ENCODE assay signal across 11 cellular contexts in genomic region chr6:138410048-138410735, GRCh38. TPM values are rescaled to one million over a fixed set of nuclear protein-coding genes. Genes with fewer than 3 reads are reported as not detected.
A peak's percentile ranks its signal among the peaks of the same experiment; 100 is the strongest.
DNase-seq lines count a peak whose midpoint lies in the region; TF ChIP-seq lines count a peak whose summit lies in the region.
"Had no signal": no experiment of that assay in that cellular context is flagged by ENCODE, and none has a peak within 500 bp of the region (broad histone marks: within the 10 kb centered on the region; RNA-seq: fewer than 3 reads in every experiment).

No MANE protein-coding gene starts in this region.

- 0 out of 2 replicates have a peak overlapping the region, but pooled peaks have one; percentile 2 for H3K4me3 ChIP-seq in PC-9
- no peak overlapping the region for H3K4me3 ChIP-seq in osteoblast (ENCODE audit: insufficient read depth, low read length)
- H3K4me3 ChIP-seq in hepatocyte = no peak overlapping the region
- no peak overlapping the region for H3K4me3 ChIP-seq in coronary artery

- DNase-seq in ELR (ENCODE audit: low read depth) (peak; percentile 72), PC-9 (peak; percentile 10 to 73), epithelial cell of prostate (ENCODE audit: low read depth, low spot score) (peak; percentile 55), osteoblast (ENCODE audit: insufficient read length, low spot score, missing footprints) (no peak), medulla oblongata (ENCODE audit: extremely low spot score) (no peak), hepatocyte (ENCODE audit: low spot score) (no peak), coronary artery (ENCODE audit: low spot score) (no peak)
- DNase-seq in stimulated activated CD4-positive, alpha-beta T cell treated with anti-CD3 and anti-CD28 coated beads, Interleukin-1b, Interleukin-23, amount 100 ng/mL, for 48 hours = no peak
- DNase-seq: NCI-H2107 had no signal

- TF ChIP-seq CTCF in PC-9 (conservative IDR thresholded peaks at IDR 0.05) (no peak), osteoblast (IDR thresholded peaks at IDR 0.05; ENCODE audit: extremely low read depth, low read depth, low read length) (no peak), hepatocyte (IDR thresholded peaks at IDR 0.05; ENCODE audit: poor library complexity) (no peak), coronary artery (IDR thresholded peaks at IDR 0.05) (no peak)

- H3K36me3 ChIP-seq in PC-9 (ENCODE audit: low read depth) (peaks cover 75% of the 10 kb centered on the region), osteoblast (ENCODE audit: insufficient read depth, low read length) (peaks cover 48% of the 10 kb centered on the region), hepatocyte (replicated peaks; ENCODE audit: insufficient read depth, low read depth) (no peaks in the 10 kb centered on the region)

- H3K27ac ChIP-seq in PC-9 (peak overlapping the region; percentile 82), epithelial cell of prostate (peak overlapping the region; percentile 85), osteoblast (ENCODE audit: low read depth, low read length) (peak overlapping the region; percentile 69), hepatocyte (no peak overlapping the region), coronary artery (no peak overlapping the region)
- H3K27ac ChIP-seq: VCaP had no signal

- POLR2A ChIA-PET in PC-9 (lab: Charles Lee; ENCODE audit: unreplicated experiment) = interaction anchor here (0.8 kb wide), 1 partner anchor 293 kb away, joined by 4 read pairs; no protein-coding TSS in a partner anchor

- H3K27me3 ChIP-seq in PC-9 (ENCODE audit: insufficient read depth, low read depth) (no peaks in the 10 kb centered on the region), osteoblast (ENCODE audit: insufficient read depth, low read length) (no peaks in the 10 kb centered on the region), hepatocyte (no peaks in the 10 kb centered on the region)

- 84% methylated on average over 8 of the region's 8 CpGs for WGBS in hepatocyte (ENCODE audit: low lambda C conversion rate, missing lambda C conversion rate)

- peaks cover 28% of the 10 kb centered on the region for H3F3A ChIP-seq in PC-9 (ENCODE audit: insufficient read depth, low read depth)

- no peak overlapping the region for H2AFZ ChIP-seq in PC-9
- H2AFZ ChIP-seq in osteoblast (ENCODE audit: low read length) = no peak overlapping the region
- H2AFZ ChIP-seq in hepatocyte = no peak overlapping the region

- CTCF ChIA-PET in PC-9 (lab: Charles Lee) = interaction anchor here (0.7 kb wide), 2 partner anchors 13 to 20 kb away, joined by 3 to 6 read pairs; no protein-coding TSS in a partner anchor

- peaks cover 46% of the 10 kb centered on the region for H3K4me1 ChIP-seq in PC-9 (replicated peaks; ENCODE audit: insufficient read depth)
- H3K4me1 ChIP-seq in osteoblast (ENCODE audit: insufficient read depth, low read length) = peaks cover 24% of the 10 kb centered on the region
- H3K4me1 ChIP-seq in hepatocyte (ENCODE audit: insufficient read depth) = no peaks in the 10 kb centered on the region

- BruUV-seq in PC-9 (replicated peaks; lab: Mats Ljungman, UMichigan) = no TSS peak

- H3K79me2 ChIP-seq in PC-9 (ENCODE audit: low read depth) = peaks cover 18% of the 10 kb centered on the region
- no peaks in the 10 kb centered on the region for H3K79me2 ChIP-seq in osteoblast (ENCODE audit: insufficient read depth, low read length)
- peaks cover 5% of the 10 kb centered on the region for H3K79me2 ChIP-seq in hepatocyte

- H3K9me3 ChIP-seq in PC-9 (ENCODE audit: insufficient read depth, low read depth) (no peaks in the 10 kb centered on the region), osteoblast (ENCODE audit: low read depth, low read length) (no peaks in the 10 kb centered on the region), hepatocyte (ENCODE audit: low read depth) (no peaks in the 10 kb centered on the region)

- intact Hi-C loops in PC-9 (cut with micrococcal nuclease; ENCODE audit: unreplicated experiment) = no loop called here

- H3K9me2 ChIP-seq in PC-9 (ENCODE audit: insufficient read depth) (no peaks in the 10 kb centered on the region), hepatocyte (replicated peaks; ENCODE audit: insufficient read depth) (no peaks in the 10 kb centered on the region)

- H3K4me2 ChIP-seq in PC-9 = peak overlapping the region; percentile 62
- no peak overlapping the region for H3K4me2 ChIP-seq in osteoblast (ENCODE audit: insufficient read depth, low read length)
- H3K4me2 ChIP-seq in hepatocyte = no peak overlapping the region

- no peaks in the 10 kb centered on the region for H4K20me1 ChIP-seq in PC-9 (ENCODE audit: insufficient read depth)
- peaks cover 2% of the 10 kb centered on the region for H4K20me1 ChIP-seq in osteoblast (ENCODE audit: insufficient read depth, low read length)
- H4K20me1 ChIP-seq in hepatocyte (ENCODE audit: insufficient read depth, poor library complexity, severe bottlenecking) = no peaks in the 10 kb centered on the region

RNA-seq across cellular contexts. Expression of gene HEBP2, which starts 6.2 kb away (rescaled TPM):
- total RNA-seq in PC-9 (2021) (41.0 and 55.0 TPM in 2 replicates), osteoblast (35.1 and 35.8 TPM in 2 replicates), hepatocyte (12.2 and 21.6 TPM in 2 replicates)
- 79.0 and 81.3 TPM in 2 replicates for polyA plus RNA-seq in hepatocyte

RNA-seq across cellular contexts. Expression of gene SMIM28, which starts 32.5 kb away (rescaled TPM):
- total RNA-seq in PC-9 (2021) (not detected in 2 replicates), osteoblast (not detected in 2 replicates), hepatocyte (not detected in 2 replicates)
- polyA plus RNA-seq in hepatocyte = not detected in 2 replicates
- total RNA-seq: activated T-helper 2 cell treated with anti-CD3 and anti-CD28 coated beads, Interferon-gamma antibody, Interleukin-2, Interleukin-4, amounts not matched to agents 10 μg/mL and 5 μg/mL and 100 μg/mL, durations not matched to agents 14 hours and 24 hours and 36 hours had no signal

Comparison
In these comparisons a context has a peak if more than half of its experiments do, and no peak if none do; other contexts are left out.
1. DNase-seq: peak in ELR (single experiment), PC-9 (2 of 2) and epithelial cell of prostate (single experiment); none in osteoblast (single experiment), medulla oblongata (single experiment), hepatocyte (single experiment), stimulated activated CD4-positive, alpha-beta T cell treated with anti-CD3 and anti-CD28 coated beads, Interleukin-1b, Interleukin-23, amount 100 ng/mL, for 48 hours (single experiment) and coronary artery (single experiment).
2. H3K27ac ChIP-seq: peak in PC-9 (single experiment), epithelial cell of prostate (single experiment) and osteoblast (single experiment); none in hepatocyte (single experiment) and coronary artery (0 of 2).